24 cellular contexts compared by ENCODE assay signal in genomic region chr6:24430086-24430485, GRCh38.
"Had no signal": no experiment of that assay in that cellular context is flagged by ENCODE, and none has a peak within 500 bp of the region (broad histone marks: within the 10 kb centered on the region; RNA-seq: fewer than 3 reads in every experiment).

No MANE protein-coding gene starts in this region.

- H3K4me1 ChIP-seq: colonic mucosa, gastroesophageal sphincter, heart right ventricle, transverse colon, uterus had no signal

- H3K27me3 ChIP-seq: brain microvascular endothelial cell, colonic mucosa, gastroesophageal sphincter, heart right ventricle, left lung, transverse colon, uterus had no signal

- H3K4me1 Mint-ChIP-seq: activated B cell treated with CpG ODN at 0.5 μM for 24 hours; central memory CD8-positive, alpha-beta T cell; nephron had no signal

- H3K36me3 ChIP-seq: colonic mucosa, uterus had no signal

- H3K27ac Mint-ChIP-seq: activated B cell treated with CpG ODN at 0.5 μM for 24 hours; activated CD4-positive, alpha-beta memory T cell treated with anti-CD3 and anti-CD28 coated beads for 36 hours; activated T-helper 2 cell treated with anti-CD3 and anti-CD28 coated beads, Interferon-gamma antibody, Interleukin-2, Interleukin-4, amounts not matched to agents 10 μg/mL and 5 μg/mL and 100 μg/mL, durations not matched to agents 14 hours and 24 hours and 36 hours; endodermal cell; nephron had no signal

- H3K4me3 Mint-ChIP-seq: activated B cell treated with CpG ODN at 0.5 μM for 24 hours; activated CD4-positive, alpha-beta memory T cell treated with anti-CD3 and anti-CD28 coated beads for 36 hours; central memory CD8-positive, alpha-beta T cell; endodermal cell; nephron had no signal

- H3K27ac ChIP-seq: brain microvascular endothelial cell, colonic mucosa, gastroesophageal sphincter, heart right ventricle, left lung, transverse colon, uterus had no signal

- H3K4me3 ChIP-seq: colonic mucosa, gastroesophageal sphincter, heart right ventricle, left lung, transverse colon, uterus had no signal

- H3K9me3 Mint-ChIP-seq: activated B cell treated with CpG ODN at 0.5 μM for 24 hours; activated CD4-positive, alpha-beta memory T cell treated with anti-CD3 and anti-CD28 coated beads for 36 hours; activated T-helper 2 cell treated with anti-CD3 and anti-CD28 coated beads, Interferon-gamma antibody, Interleukin-2, Interleukin-4, amounts not matched to agents 10 μg/mL and 5 μg/mL and 100 μg/mL, durations not matched to agents 14 hours and 24 hours and 36 hours; central memory CD8-positive, alpha-beta T cell; endodermal cell; nephron had no signal

- H3K9me3 ChIP-seq: colonic mucosa, gastroesophageal sphincter, heart right ventricle, left lung, transverse colon, uterus had no signal

- ATAC-seq: gastroesophageal sphincter, heart right ventricle, left lung had no signal

- DNase-seq: activated B cell treated with CpG ODN at 0.5 μM for 24 hours; activated CD4-positive, alpha-beta memory T cell treated with anti-CD3 and anti-CD28 coated beads for 36 hours; activated CD4-positive, alpha-beta T cell treated with anti-CD3 and anti-CD28 coated beads for 4 hours; activated naive CD4-positive, alpha-beta T cell treated with anti-CD3 and anti-CD28 coated beads, Interleukin-2, amount 50 U/mL, for 16 hours; activated T-cell treated with anti-CD3 and anti-CD28 coated beads, Interleukin-2, amount 50 U/mL, for 1 hour; aorta; brain microvascular endothelial cell; colonic mucosa; endodermal cell; heart right ventricle; left lung; midbrain; nucleus accumbens; retina; stimulated activated CD4-positive, alpha-beta T cell treated with anti-CD3 and anti-CD28 coated beads, Interleukin-12 subunit alpha, Interleukin-12 subunit beta, amount 100 ng/mL, for 4 hours; stimulated activated CD4-positive, alpha-beta T cell treated with anti-CD3 and anti-CD28 coated beads, Interleukin-1b, Interleukin-23, amount 100 ng/mL, for 48 hours; stimulated activated naive CD4-positive, alpha-beta T cell treated with Interleukin-2 at 50 U/mL for 16 hours; T-helper 9 cell; transverse colon; uterus had no signal

- H3K27me3 Mint-ChIP-seq: activated B cell treated with CpG ODN at 0.5 μM for 24 hours; activated CD4-positive, alpha-beta memory T cell treated with anti-CD3 and anti-CD28 coated beads for 36 hours; central memory CD8-positive, alpha-beta T cell had no signal
